ENCODE assay signal across 1 cellular context in the genomic region with DNA sequence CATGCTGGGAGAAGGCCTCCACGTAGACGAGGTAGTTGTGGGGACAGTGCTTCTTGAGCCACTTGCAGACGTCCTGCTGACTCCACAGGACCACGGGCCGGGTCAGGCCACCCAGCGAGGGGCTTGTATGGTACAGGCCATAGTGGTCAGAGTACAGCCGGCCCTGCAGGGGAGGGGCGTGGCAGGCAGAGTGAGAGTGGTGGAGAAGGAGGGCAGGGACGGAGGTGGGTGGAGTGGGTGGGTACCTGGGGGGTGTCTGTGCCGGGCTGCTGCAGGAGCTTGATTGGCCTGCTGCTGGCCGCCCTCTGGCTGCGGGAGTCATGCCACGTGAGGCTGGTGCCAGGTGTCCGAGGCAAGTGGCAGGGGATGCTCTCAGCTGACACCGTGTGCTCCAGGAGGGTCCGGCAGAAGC.
TF ChIP-seq lines count a peak whose summit lies in the region.

No MANE protein-coding gene starts in this region.

TF ChIP-seq in WTC11, 78 proteins besides CTCF, POLR2A, EP300 and RAD21:
- TF ChIP-seq, protein P1, sequence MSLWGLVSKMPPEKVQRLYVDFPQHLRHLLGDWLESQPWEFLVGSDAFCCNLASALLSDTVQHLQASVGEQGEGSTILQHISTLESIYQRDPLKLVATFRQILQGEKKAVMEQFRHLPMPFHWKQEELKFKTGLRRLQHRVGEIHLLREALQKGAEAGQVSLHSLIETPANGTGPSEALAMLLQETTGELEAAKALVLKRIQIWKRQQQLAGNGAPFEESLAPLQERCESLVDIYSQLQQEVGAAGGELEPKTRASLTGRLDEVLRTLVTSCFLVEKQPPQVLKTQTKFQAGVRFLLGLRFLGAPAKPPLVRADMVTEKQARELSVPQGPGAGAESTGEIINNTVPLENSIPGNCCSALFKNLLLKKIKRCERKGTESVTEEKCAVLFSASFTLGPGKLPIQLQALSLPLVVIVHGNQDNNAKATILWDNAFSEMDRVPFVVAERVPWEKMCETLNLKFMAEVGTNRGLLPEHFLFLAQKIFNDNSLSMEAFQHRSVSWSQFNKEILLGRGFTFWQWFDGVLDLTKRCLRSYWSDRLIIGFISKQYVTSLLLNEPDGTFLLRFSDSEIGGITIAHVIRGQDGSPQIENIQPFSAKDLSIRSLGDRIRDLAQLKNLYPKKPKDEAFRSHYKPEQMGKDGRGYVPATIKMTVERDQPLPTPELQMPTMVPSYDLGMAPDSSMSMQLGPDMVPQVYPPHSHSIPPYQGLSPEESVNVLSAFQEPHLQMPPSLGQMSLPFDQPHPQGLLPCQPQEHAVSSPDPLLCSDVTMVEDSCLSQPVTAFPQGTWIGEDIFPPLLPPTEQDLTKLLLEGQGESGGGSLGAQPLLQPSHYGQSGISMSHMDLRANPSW (CRISPR knock-in tag; conservative IDR thresholded peaks at IDR 0.05; ENCODE audit: low read depth): no peak
- no peak for TF ChIP-seq ZNF121 (CRISPR knock-in tag; IDR thresholded peaks at IDR 0.05)
- TF ChIP-seq GTF2I (CRISPR knock-in tag; conservative IDR thresholded peaks at IDR 0.05): no peak
- TF ChIP-seq NFYB (CRISPR knock-in tag; conservative IDR thresholded peaks at IDR 0.05; ENCODE audit: low read depth): no peak
- TF ChIP-seq, protein P2, sequence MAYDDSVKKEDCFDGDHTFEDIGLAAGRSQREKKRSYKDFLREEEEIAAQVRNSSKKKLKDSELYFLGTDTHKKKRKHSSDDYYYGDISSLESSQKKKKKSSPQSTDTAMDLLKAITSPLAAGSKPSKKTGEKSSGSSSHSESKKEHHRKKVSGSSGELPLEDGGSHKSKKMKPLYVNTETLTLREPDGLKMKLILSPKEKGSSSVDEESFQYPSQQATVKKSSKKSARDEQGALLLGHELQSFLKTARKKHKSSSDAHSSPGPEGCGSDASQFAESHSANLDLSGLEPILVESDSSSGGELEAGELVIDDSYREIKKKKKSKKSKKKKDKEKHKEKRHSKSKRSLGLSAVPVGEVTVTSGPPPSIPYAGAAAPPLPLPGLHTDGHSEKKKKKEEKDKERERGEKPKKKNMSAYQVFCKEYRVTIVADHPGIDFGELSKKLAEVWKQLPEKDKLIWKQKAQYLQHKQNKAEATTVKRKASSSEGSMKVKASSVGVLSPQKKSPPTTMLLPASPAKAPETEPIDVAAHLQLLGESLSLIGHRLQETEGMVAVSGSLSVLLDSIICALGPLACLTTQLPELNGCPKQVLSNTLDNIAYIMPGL (CRISPR knock-in tag; IDR thresholded peaks at IDR 0.05): no peak
- TF ChIP-seq SP1 (CRISPR knock-in tag; conservative IDR thresholded peaks at IDR 0.05): no peak
- TF ChIP-seq RORB (CRISPR knock-in tag; IDR thresholded peaks at IDR 0.05): no peak
- no peak for TF ChIP-seq CREB1 (CRISPR knock-in tag; IDR thresholded peaks at IDR 0.05)
- TF ChIP-seq JAZF1 (CRISPR knock-in tag; IDR thresholded peaks at IDR 0.05): no peak
- no peak for TF ChIP-seq ZNF263 (CRISPR knock-in tag; IDR thresholded peaks at IDR 0.05; ENCODE audit: low read depth)
- TF ChIP-seq, protein P3, sequence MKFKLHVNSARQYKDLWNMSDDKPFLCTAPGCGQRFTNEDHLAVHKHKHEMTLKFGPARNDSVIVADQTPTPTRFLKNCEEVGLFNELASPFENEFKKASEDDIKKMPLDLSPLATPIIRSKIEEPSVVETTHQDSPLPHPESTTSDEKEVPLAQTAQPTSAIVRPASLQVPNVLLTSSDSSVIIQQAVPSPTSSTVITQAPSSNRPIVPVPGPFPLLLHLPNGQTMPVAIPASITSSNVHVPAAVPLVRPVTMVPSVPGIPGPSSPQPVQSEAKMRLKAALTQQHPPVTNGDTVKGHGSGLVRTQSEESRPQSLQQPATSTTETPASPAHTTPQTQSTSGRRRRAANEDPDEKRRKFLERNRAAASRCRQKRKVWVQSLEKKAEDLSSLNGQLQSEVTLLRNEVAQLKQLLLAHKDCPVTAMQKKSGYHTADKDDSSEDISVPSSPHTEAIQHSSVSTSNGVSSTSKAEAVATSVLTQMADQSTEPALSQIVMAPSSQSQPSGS (CRISPR knock-in tag; IDR thresholded peaks at IDR 0.05; ENCODE audit: borderline replicate concordance, low read depth): no peak
- TF ChIP-seq, protein P4, sequence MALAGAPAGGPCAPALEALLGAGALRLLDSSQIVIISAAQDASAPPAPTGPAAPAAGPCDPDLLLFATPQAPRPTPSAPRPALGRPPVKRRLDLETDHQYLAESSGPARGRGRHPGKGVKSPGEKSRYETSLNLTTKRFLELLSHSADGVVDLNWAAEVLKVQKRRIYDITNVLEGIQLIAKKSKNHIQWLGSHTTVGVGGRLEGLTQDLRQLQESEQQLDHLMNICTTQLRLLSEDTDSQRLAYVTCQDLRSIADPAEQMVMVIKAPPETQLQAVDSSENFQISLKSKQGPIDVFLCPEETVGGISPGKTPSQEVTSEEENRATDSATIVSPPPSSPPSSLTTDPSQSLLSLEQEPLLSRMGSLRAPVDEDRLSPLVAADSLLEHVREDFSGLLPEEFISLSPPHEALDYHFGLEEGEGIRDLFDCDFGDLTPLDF (CRISPR knock-in tag; IDR thresholded peaks at IDR 0.05): no peak
- no peak for TF ChIP-seq OVOL2 (CRISPR knock-in tag; IDR thresholded peaks at IDR 0.05; ENCODE audit: borderline replicate concordance)
